Comparison of ENCODE assay signal across 8 cellular contexts in the genomic region with DNA sequence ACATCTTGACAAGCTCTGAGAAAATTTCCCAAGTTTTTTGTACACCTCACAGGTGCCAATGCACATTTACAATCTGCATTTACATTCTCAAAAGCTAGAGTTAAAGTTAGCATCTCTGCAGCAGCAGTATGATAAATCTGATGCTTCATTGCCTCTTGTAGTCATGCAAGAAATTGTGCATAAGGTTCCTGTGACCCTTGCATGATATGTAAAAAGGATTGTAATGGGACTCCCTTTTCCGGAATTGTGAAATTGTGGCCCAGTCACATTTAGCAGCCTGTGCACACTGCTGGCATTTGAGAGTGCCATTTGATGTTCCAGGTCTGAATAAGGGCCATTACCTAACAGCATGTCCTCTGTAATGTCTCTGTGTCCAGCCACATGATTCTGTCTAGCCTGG. TPM values are rescaled to one million over a fixed set of nuclear protein-coding genes. Genes with fewer than 3 reads are reported as not detected.
"Had no signal": no experiment of that assay in that cellular context is flagged by ENCODE, and none has a peak within 500 bp of the region (broad histone marks: within the 10 kb centered on the region; RNA-seq: fewer than 3 reads in every experiment).

No MANE protein-coding gene starts in this region.

- H3K4me3 ChIP-seq: K562 had no signal

- DNase-seq: IMR-90, KBM-7, KG1 had no signal

- H3K27ac ChIP-seq: HL-60 had no signal

- ATAC-seq: HepG2, K562 had no signal

RNA-seq across cellular contexts. Expression of gene HLA-DRB1, which starts 24.1 kb away (rescaled TPM):
- total RNA-seq: HT-29, HT1080, IMR-90 had no signal

RNA-seq across cellular contexts. Expression of gene HLA-DRB5, which starts 35.4 kb away (rescaled TPM):
- total RNA-seq: HepG2, HT-29, HT1080, IMR-90, K562 had no signal
